ENCODE assay signal across 18 cellular contexts in the genomic region with DNA sequence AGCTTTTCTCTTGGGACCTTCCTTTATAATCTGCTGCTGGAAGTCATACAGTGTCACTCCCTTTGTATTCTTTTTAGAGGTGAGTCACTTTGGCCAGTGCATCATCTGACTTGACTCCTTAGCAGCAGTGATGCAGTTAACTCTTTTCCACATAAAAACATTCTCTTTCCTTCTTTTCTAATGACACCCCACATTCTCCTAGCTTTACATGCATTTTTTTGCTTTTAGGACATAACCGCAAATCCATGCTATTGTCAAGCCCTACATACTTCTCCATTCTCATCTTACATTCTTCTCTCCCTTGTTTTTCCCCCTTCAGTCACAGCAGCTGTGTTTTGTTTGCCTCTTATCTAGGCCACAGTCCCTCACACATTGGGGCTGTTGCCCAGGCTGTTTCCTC. TPM values are rescaled to one million over a fixed set of nuclear protein-coding genes. Genes with fewer than 3 reads are reported as not detected.
DNase-seq lines count a peak whose midpoint lies in the region; TF ChIP-seq lines count a peak whose summit lies in the region.
"Had no signal": no experiment of that assay in that cellular context is flagged by ENCODE, and none has a peak within 500 bp of the region (broad histone marks: within the 10 kb centered on the region; RNA-seq: fewer than 3 reads in every experiment).

No MANE protein-coding gene starts in this region.

- H3K23ac ChIP-seq in H9 (ENCODE audit: insufficient read length, low read depth, low read length), result no peak overlapping the region

- H3K27ac ChIP-seq in GM23248 (peak overlapping the region; percentile 40), RWPE1 (no peak overlapping the region), H9 (ENCODE audit: insufficient read length, low read depth, low read length) (no peak overlapping the region)

- no peak overlapping the region for H2BK120ac ChIP-seq in H9 (ENCODE audit: low read depth, low read length, poor library complexity, severe bottlenecking)

- H3K18ac ChIP-seq in H9 (ENCODE audit: insufficient read length, low read depth, low read length), result no peak overlapping the region

- H2AFZ ChIP-seq in GM23248, result no peak overlapping the region
- no peak overlapping the region for H2AFZ ChIP-seq in H9 (ENCODE audit: low read length)

- no peak overlapping the region for H3K14ac ChIP-seq in H9 (ENCODE audit: insufficient read depth, low read length)

- H2BK15ac ChIP-seq in H9 (ENCODE audit: low read depth, low read length), result no peak overlapping the region

- no peaks in the 10 kb centered on the region for H3K4me1 Mint-ChIP-seq in H9
- H3K4me1 Mint-ChIP-seq: IgD-negative memory B cell had no signal

- H3K79me2 ChIP-seq in GM23248 (ENCODE audit: insufficient read depth), result no peaks in the 10 kb centered on the region
- H3K79me2 ChIP-seq in H9 (ENCODE audit: insufficient read depth, low read length), result no peaks in the 10 kb centered on the region

- H3K36me3 Mint-ChIP-seq in H9 (ENCODE audit: insufficient read depth in 1 of 3, low read depth in 3 of 3), result no peaks in the 10 kb centered on the region
- H3K36me3 Mint-ChIP-seq: IgD-negative memory B cell; natural killer cell treated with Interleukin-12 subunit alpha and Interleukin-12 subunit beta and Interleukin-15 and Interleukin-18, amount 100 ng/mL, for 72 hours had no signal

- H3K23me2 ChIP-seq in H9 (ENCODE audit: insufficient read length, low read depth, low read length, poor library complexity, severe bottlenecking), result no peaks in the 10 kb centered on the region

- no peak overlapping the region for H4K91ac ChIP-seq in H9 (ENCODE audit: insufficient read length, low read depth, low read length)

- H3K56ac ChIP-seq in H9 (ENCODE audit: insufficient read length, low read depth, low read length), result no peak overlapping the region

- TF ChIP-seq CTCF in RWPE1 (conservative IDR thresholded peaks at IDR 0.05; ENCODE audit: low read depth) (no peak), epithelial cell of proximal tubule (conservative IDR thresholded peaks at IDR 0.05; ENCODE audit: low read depth, low read length) (no peak), retinal pigment epithelial cell (conservative IDR thresholded peaks at IDR 0.05; ENCODE audit: low read depth, low read length) (no peak), GM10266 (IDR thresholded peaks at IDR 0.05; ENCODE audit: control insufficient read depth, insufficient read depth, low read depth, missing control alignments) (no peak), H9 (conservative IDR thresholded peaks at IDR 0.05) (no peak)

- no peak overlapping the region for H3K9ac ChIP-seq in GM23248
- H3K9ac ChIP-seq in H9 (ENCODE audit: extremely low read depth, insufficient read length, low read length), result no peak overlapping the region

- H3K79me1 ChIP-seq in H9 (ENCODE audit: insufficient read depth, low read depth, low read length, poor library complexity, severe bottlenecking), result no peaks in the 10 kb centered on the region

- H3K4ac ChIP-seq in H9 (ENCODE audit: low read depth, low read length), result no peak overlapping the region

- H2AK5ac ChIP-seq in H9 (ENCODE audit: insufficient read length, low read length), result no peak overlapping the region

- no peak overlapping the region for H3K4me3 ChIP-seq in GM23248
- no peak overlapping the region for H3K4me3 ChIP-seq in epithelial cell of proximal tubule (ENCODE audit: low read depth, low read length)
- H3K4me3 ChIP-seq in retinal pigment epithelial cell (ENCODE audit: low read length), result no peak overlapping the region
- H3K4me3 ChIP-seq: GM12878 had no signal

- no peak overlapping the region for H4K8ac ChIP-seq in H9 (replicated peaks; ENCODE audit: insufficient read length, low read depth, low read length)

- no peak overlapping the region for H2BK5ac ChIP-seq in H9 (ENCODE audit: insufficient read length, low read length)

- no peaks in the 10 kb centered on the region for H3K9me3 ChIP-seq in GM23248 (ENCODE audit: low read depth)
- no peaks in the 10 kb centered on the region for H3K9me3 ChIP-seq in H9 (ENCODE audit: control insufficient read depth, low read depth, low read length)

- in situ Hi-C loops in GM23248 (cut with MboI) (no loop called here), ACHN (cut with HindIII; ENCODE audit: low pct_ligation_motif_present, low pct_unique_long_range_greater_than_20kb, low sequenced_read_pairs) (no loop called here)

- no peak overlapping the region for H4K5ac ChIP-seq in H9 (ENCODE audit: insufficient read length, low read depth, low read length)

- H3F3A ChIP-seq in GM23248 (ENCODE audit: insufficient read depth), result 0 out of 2 replicates have a peak, but pooled peaks cover 14% of the 10 kb centered on the region

- no peak overlapping the region for H2BK12ac ChIP-seq in H9 (ENCODE audit: insufficient read length, low read depth, low read length)

- H3K4me2 ChIP-seq in GM23248 (ENCODE audit: unreplicated experiment) (peak overlapping the region; percentile 16), H9 (ENCODE audit: insufficient read depth, insufficient read length, low read length) (no peak overlapping the region)

- H3K27me3 Mint-ChIP-seq in H9 (ENCODE audit: low read depth), result no peaks in the 10 kb centered on the region; the same call in 1 of the 2 replicates

- H4K20me1 ChIP-seq in GM23248 (ENCODE audit: insufficient read depth) (no peaks in the 10 kb centered on the region), H9 (ENCODE audit: control insufficient read depth, insufficient read depth, insufficient read length) (no peaks in the 10 kb centered on the region)

- 55 to 56% methylated on average over 1 of the region's 1 CpG for WGBS in GM23248 (ENCODE audit: low coverage in 1 of 2, low lambda C conversion rate in 2 of 2, missing lambda C conversion rate in 2 of 2), 2 experiments
- no CpG with 5 or more reads among the region's 1 CpG for WGBS in H9 (ENCODE audit: extremely low coverage, insufficient read length, low lambda C conversion rate)

- H3K9me2 ChIP-seq in GM23248 (ENCODE audit: insufficient read depth), result no peaks in the 10 kb centered on the region

- H3K27me3 ChIP-seq in GM23248 (replicated peaks; ENCODE audit: insufficient read depth) (no peaks in the 10 kb centered on the region), H9 (ENCODE audit: insufficient read depth, low read length) (no peaks in the 10 kb centered on the region)

- H3K4me1 ChIP-seq in GM23248 (ENCODE audit: insufficient read depth) (peaks cover 15% of the 10 kb centered on the region), H9 (ENCODE audit: insufficient read depth, low read length) (no peaks in the 10 kb centered on the region)

- no peaks in the 10 kb centered on the region for H3K9me3 Mint-ChIP-seq in H9
- H3K9me3 Mint-ChIP-seq: IgD-negative memory B cell; natural killer cell treated with Interleukin-12 subunit alpha and Interleukin-12 subunit beta and Interleukin-15 and Interleukin-18, amount 100 ng/mL, for 72 hours had no signal

- H2BK20ac ChIP-seq in H9 (ENCODE audit: low read depth, low read length, poor library complexity, severe bottlenecking), result no peak overlapping the region

- POLR2A ChIA-PET in RWPE1 (lab: Yijun Ruan, JAX; ENCODE audit: low non-redundant PET), result no interaction called here

- H3T11ph ChIP-seq in H9 (ENCODE audit: low read length), result no peak overlapping the region

- DNase-seq in GM23248, result peak; percentile 86
- peak; percentile 4 for DNase-seq in RWPE1 (ENCODE audit: low spot score)
- peak; percentile 32 for DNase-seq in epithelial cell of proximal tubule (ENCODE audit: low read depth)
- DNase-seq in retinal pigment epithelial cell (ENCODE audit: low read depth), result peak; percentile 27
- no peak for DNase-seq in GM10266 (ENCODE audit: extremely low spot score)
- DNase-seq in H9, result no peak
- DNase-seq in ACHN, result no peak
- DNase-seq in NOMO-1 (lab: John Stamatoyannopoulos, UW; ENCODE audit: unreplicated experiment in 2 of 2), result no peak
- DNase-seq: activated CD4-positive, alpha-beta T cell treated with anti-CD3 and anti-CD28 coated beads for 48 hours; caudate nucleus; GOT3; kidney; NCI-H1694 treated with DMSO at 0.1 percent for 48 hours; NK-92 treated with Interleukin-12 subunit alpha and Interleukin-12 subunit beta, amount 100 ng/mL, for 24 hours; SW 1271 had no signal

- CTCF ChIA-PET in RWPE1 (lab: Yijun Ruan, JAX), result interaction anchor here (0.7 kb wide), 1 partner anchor 432 kb away, joined by 3 read pairs; no protein-coding TSS in a partner anchor

- no peaks in the 10 kb centered on the region for H3K36me3 ChIP-seq in GM23248 (ENCODE audit: low read depth)

- H3K4me3 Mint-ChIP-seq in H9, result no peak overlapping the region
- H3K4me3 Mint-ChIP-seq: IgD-negative memory B cell; natural killer cell treated with Interleukin-12 subunit alpha and Interleukin-12 subunit beta and Interleukin-15 and Interleukin-18, amount 100 ng/mL, for 72 hours had no signal

- no peak overlapping the region for H3K27ac Mint-ChIP-seq in H9
- H3K27ac Mint-ChIP-seq: IgD-negative memory B cell; natural killer cell treated with Interleukin-12 subunit alpha and Interleukin-12 subunit beta and Interleukin-15 and Interleukin-18, amount 100 ng/mL, for 72 hours had no signal

RNA-seq across cellular contexts. Expression of a gene that starts 55.1 kb away (rescaled TPM):
- total RNA-seq in GM23248 (2014; rRNA removed; shearing (Covaris generic)), result 24.8 and 28.9 TPM in 2 replicates
- 33.2 and 36.1 TPM in 2 replicates for polyA plus RNA-seq in GM23248 (2016; fragmentation: Nextera tagmentation; extraction: Ambion mirVana)
- total RNA-seq in epithelial cell of proximal tubule (27.4 and 33.3 TPM in 2 replicates), H9 (2021) (31.9 and 32.6 TPM in 2 replicates)

Comparison
In these comparisons a context has a peak if more than half of its experiments do, and no peak if none do; other contexts are left out.
1. DNase-seq: peak in GM23248 (single experiment), RWPE1 (single experiment), epithelial cell of proximal tubule (single experiment) and retinal pigment epithelial cell (single experiment); none in GM10266 (single experiment), H9 (single experiment), ACHN (single experiment) and NOMO-1 (0 of 2).